27 cellular contexts compared by ENCODE assay signal in the genomic region with DNA sequence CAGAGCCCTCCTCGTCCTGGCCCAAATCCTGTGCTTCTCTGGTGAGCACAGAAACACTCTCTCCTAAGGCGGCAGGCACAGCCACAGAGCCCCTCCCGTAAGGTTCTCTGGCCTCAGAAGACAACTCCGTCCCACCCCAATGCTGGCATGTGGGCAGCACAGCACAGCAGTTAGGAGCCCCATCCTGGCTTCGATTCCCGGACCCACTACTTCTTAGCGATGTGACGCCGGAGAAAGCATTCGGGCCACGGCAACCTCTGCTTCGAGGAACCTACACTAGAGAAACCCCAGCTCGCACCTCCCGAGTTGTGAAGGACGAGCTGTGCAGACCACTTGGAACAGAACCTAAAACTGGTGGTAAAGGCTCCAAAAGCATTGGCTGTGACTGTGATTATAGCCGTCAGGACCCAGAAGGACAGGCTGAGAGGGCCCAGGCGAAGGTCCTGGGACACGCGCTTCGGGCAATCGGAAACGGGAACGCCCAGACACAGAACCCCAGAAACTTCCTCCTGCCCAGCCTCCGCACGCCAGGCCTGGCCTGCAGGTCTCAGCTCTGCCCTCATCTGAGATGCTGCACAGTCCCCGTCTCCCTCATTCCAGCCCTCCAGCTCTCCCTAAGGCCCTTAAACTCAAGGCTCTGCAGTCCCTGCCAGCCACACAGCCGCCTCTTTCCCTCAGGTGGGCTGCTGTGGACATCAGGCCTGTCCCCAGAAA. TPM values are rescaled to one million over a fixed set of nuclear protein-coding genes. Genes with fewer than 3 reads are reported as not detected.
A peak's percentile ranks its signal among the peaks of the same experiment; 100 is the strongest.
DNase-seq lines count a peak whose midpoint lies in the region; ATAC-seq, FAIRE-seq and TF ChIP-seq lines count a peak whose summit lies in the region.
"Had no signal": no experiment of that assay in that cellular context is flagged by ENCODE, and none has a peak within 500 bp of the region (broad histone marks: within the 10 kb centered on the region; RNA-seq: fewer than 3 reads in every experiment).

No MANE protein-coding gene starts in this region.

- no peak overlapping the region for H3K4me3 ChIP-seq in right atrium auricular region
- no peak overlapping the region for H3K4me3 ChIP-seq in astrocyte (ENCODE audit: insufficient read depth, low read depth, low read length)
- H3K4me3 ChIP-seq: dorsolateral prefrontal cortex, left ventricle myocardium inferior, prostate gland, SK-N-MC had no signal

- DNase-seq in Right ventricle myocardium inferior (ENCODE audit: missing footprints): peak; percentile 43
- no peak for DNase-seq in right atrium auricular region (ENCODE audit: low spot score)
- no peak for DNase-seq in T-helper 17 cell
- DNase-seq in astrocyte (ENCODE audit: low read depth): no peak
- DNase-seq in medulla oblongata (ENCODE audit: extremely low spot score): no peak
- no peak for DNase-seq in effector CD4-positive, alpha-beta T cell
- DNase-seq: activated T-cell treated with anti-CD3 and anti-CD28 coated beads, Interleukin-2, amount 50 U/mL, for 1 hour; Calu3; Kasumi-1; left ventricle myocardium inferior; MV-4-11; NCI-H1436 treated with DMSO at 0.1 percent for 48 hours; NCI-H2107; NCI-H510A; stimulated activated CD4-positive, alpha-beta T cell treated with anti-CD3 and anti-CD28 coated beads, Interleukin-15, amount 100 ng/mL, for 24 hours; stimulated activated naive B cell treated with anti-CD40 and anti-IgM and Interleukin-4, amounts not matched to agents 10 μg/mL and 1 μg/mL and 100 μg/mL, for 72 hours; T-helper 9 cell had no signal

- no peaks in the 10 kb centered on the region for H4K20me1 ChIP-seq in astrocyte (ENCODE audit: insufficient read depth, low read length)

- H3K27me3 Mint-ChIP-seq in T-helper 17 cell: no peaks in the 10 kb centered on the region
- H3K27me3 Mint-ChIP-seq in astrocyte (ENCODE audit: low read depth, unreplicated experiment): peaks cover 1% of the 10 kb centered on the region
- H3K27me3 Mint-ChIP-seq: activated naive CD8-positive, alpha-beta T cell; central memory CD8-positive, alpha-beta T cell had no signal

- H3K4me1 ChIP-seq in right atrium auricular region (peaks cover 0 to 27% of the 10 kb centered on the region in 2 donors), astrocyte (ENCODE audit: insufficient read depth, low read length) (peaks cover 4% of the 10 kb centered on the region)
- H3K4me1 ChIP-seq: prostate gland had no signal

- peaks cover 5% of the 10 kb centered on the region for H3K9me3 Mint-ChIP-seq in astrocyte (ENCODE audit: unreplicated experiment)
- H3K9me3 Mint-ChIP-seq: central memory CD8-positive, alpha-beta T cell; stimulated activated naive B cell treated with anti-CD40 and anti-IgM and Interleukin-4, amounts not matched to agents 10 μg/mL and 1 μg/mL and 100 μg/mL, for 72 hours had no signal

- no peak overlapping the region for H3K4me3 Mint-ChIP-seq in T-helper 17 cell
- H3K4me3 Mint-ChIP-seq in astrocyte (ENCODE audit: unreplicated experiment): no peak overlapping the region
- H3K4me3 Mint-ChIP-seq: activated naive CD8-positive, alpha-beta T cell; CD14-positive monocyte; central memory CD8-positive, alpha-beta T cell; stimulated activated naive B cell treated with anti-CD40 and anti-IgM and Interleukin-4, amounts not matched to agents 10 μg/mL and 1 μg/mL and 100 μg/mL, for 72 hours had no signal

- no peak overlapping the region for H3K9ac ChIP-seq in astrocyte (ENCODE audit: low read length)

- FAIRE-seq in astrocyte (lab: Jason Lieb, UNC): no peak

- H3K27ac ChIP-seq in right atrium auricular region: no peak overlapping the region
- H3K27ac ChIP-seq in astrocyte (ENCODE audit: low read depth, low read length): no peak overlapping the region
- H3K27ac ChIP-seq: left ventricle myocardium inferior, neutrophil, prostate gland, RWPE1, SK-N-MC had no signal

- H3K79me2 ChIP-seq in astrocyte (ENCODE audit: insufficient read depth, low read length): no peaks in the 10 kb centered on the region

- ATAC-seq in Right ventricle myocardium inferior (no peak), T-helper 17 cell (no peak), GM21576 (IDR thresholded peaks at IDR 0.05; ENCODE audit: unreplicated experiment) (no peak)
- ATAC-seq: stimulated activated naive B cell treated with anti-CD40 and anti-IgM and Interleukin-4, amounts not matched to agents 10 μg/mL and 1 μg/mL and 100 μg/mL, for 72 hours had no signal

- TF ChIP-seq CTCF in right atrium auricular region (IDR thresholded peaks at IDR 0.05): no peak
- no peak for TF ChIP-seq CTCF in astrocyte (IDR thresholded peaks at IDR 0.05; ENCODE audit: insufficient read depth, low read depth, low read length)

- peaks cover 5% of the 10 kb centered on the region for H3K36me3 Mint-ChIP-seq in T-helper 17 cell (ENCODE audit: low read depth)
- H3K36me3 Mint-ChIP-seq in astrocyte (ENCODE audit: low read depth, unreplicated experiment): peaks cover 23% of the 10 kb centered on the region
- H3K36me3 Mint-ChIP-seq: CD14-positive monocyte; stimulated activated naive B cell treated with anti-CD40 and anti-IgM and Interleukin-4, amounts not matched to agents 10 μg/mL and 1 μg/mL and 100 μg/mL, for 72 hours had no signal

- no peak overlapping the region for H2AFZ ChIP-seq in astrocyte (ENCODE audit: low read depth, low read length)

- intact Hi-C loops in Right ventricle myocardium inferior (cut with DNase I): no loop called here

- H3K36me3 ChIP-seq in right atrium auricular region (peaks cover 40% of the 10 kb centered on the region), astrocyte (ENCODE audit: insufficient read depth, low read length) (no peaks in the 10 kb centered on the region)
- H3K36me3 ChIP-seq: neutrophil, prostate gland had no signal

- H3K27ac Mint-ChIP-seq in T-helper 17 cell (peak overlapping the region; percentile 88), astrocyte (ENCODE audit: unreplicated experiment) (peak overlapping the region; percentile 66)
- H3K27ac Mint-ChIP-seq: activated naive CD8-positive, alpha-beta T cell; CD14-positive monocyte; stimulated activated naive B cell treated with anti-CD40 and anti-IgM and Interleukin-4, amounts not matched to agents 10 μg/mL and 1 μg/mL and 100 μg/mL, for 72 hours had no signal

- peaks cover 32% of the 10 kb centered on the region for H3K4me1 Mint-ChIP-seq in T-helper 17 cell
- H3K4me1 Mint-ChIP-seq in astrocyte (ENCODE audit: low read depth, unreplicated experiment): peaks cover 27% of the 10 kb centered on the region

- no peaks in the 10 kb centered on the region for H3K27me3 ChIP-seq in right atrium auricular region
- no peaks in the 10 kb centered on the region for H3K27me3 ChIP-seq in astrocyte (ENCODE audit: insufficient read depth, low read length)

- no peak overlapping the region for H3K4me2 ChIP-seq in astrocyte (ENCODE audit: low read length)

- H3K9me3 ChIP-seq in right atrium auricular region (no peaks in the 10 kb centered on the region), T-helper 17 cell (ENCODE audit: control insufficient read depth, low read length, poor library complexity, severe bottlenecking) (no peaks in the 10 kb centered on the region), astrocyte (ENCODE audit: insufficient read depth, low read depth, low read length) (no peaks in the 10 kb centered on the region)
- H3K9me3 ChIP-seq: left ventricle myocardium inferior, neutrophil, prostate gland had no signal

RNA-seq across cellular contexts. Expression of a gene that starts 26.6 kb away (rescaled TPM):
- total RNA-seq in Right ventricle myocardium inferior (41.7 TPM), right atrium auricular region (10 to 100 TPM; 17.2 to 32.1 TPM), T-helper 17 cell (10 to 100 TPM; 43.8 to 52.9 TPM), astrocyte (13.1 and 16.7 TPM in 2 replicates)
- total RNA-seq: glomerular endothelial cell had no signal
